ENCODE assay signal across 20 cellular contexts in the genomic region with DNA sequence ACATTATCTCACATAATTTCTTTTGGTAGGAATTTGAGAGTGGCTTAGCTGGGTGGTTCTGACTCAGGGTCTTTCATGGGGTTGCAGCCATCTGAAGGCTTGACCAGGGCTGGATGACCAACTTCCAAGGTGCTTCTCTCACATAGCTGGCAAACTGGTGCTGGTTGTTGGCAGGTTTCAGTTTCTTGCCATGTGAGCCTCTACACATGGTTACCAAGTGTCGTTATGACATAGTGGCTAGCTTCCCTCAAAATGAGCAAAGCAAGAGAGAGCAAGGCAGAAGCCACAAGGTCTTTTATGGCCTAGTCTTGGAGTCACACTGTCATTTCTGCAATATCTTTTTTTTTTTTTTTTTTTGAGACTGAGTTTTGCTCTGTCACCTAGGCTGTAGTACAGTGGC. TPM values are rescaled to one million over a fixed set of nuclear protein-coding genes. Genes with fewer than 3 reads are reported as not detected.
DNase-seq lines count a peak whose midpoint lies in the region; ATAC-seq and TF ChIP-seq lines count a peak whose summit lies in the region.
"Had no signal": no experiment of that assay in that cellular context is flagged by ENCODE, and none has a peak within 500 bp of the region (broad histone marks: within the 10 kb centered on the region; RNA-seq: fewer than 3 reads in every experiment).

No MANE protein-coding gene starts in this region.

- H3K4me3 ChIP-seq in liver (ENCODE audit: low read depth in 1 of 3, low read length in 3 of 3): no peak overlapping the region
- no peak overlapping the region for H3K4me3 ChIP-seq in right lobe of liver
- H3K4me3 ChIP-seq: PC-9, SK-N-MC had no signal

- DNase-seq in right lobe of liver (no peak), MV-4-11 (lab: John Stamatoyannopoulos, UW) (peak; percentile 78), hippocampal formation (lab: John Stamatoyannopoulos, UW) (no peak)
- DNase-seq in stimulated activated CD4-positive, alpha-beta T cell treated with anti-CD3 and anti-CD28 coated beads, Interleukin-4, amount 100 ng/mL, for 4 hours: no peak
- DNase-seq: GDM1, H7, KBM-7, NCI-H1417, NCI-H1694 treated with DMSO at 0.1 percent for 48 hours, NCI-H446 treated with DMSO at 0.1 percent for 48 hours, NCI-H526 treated with DMSO at 0.1 percent for 48 hours, PC-9, RPMI8226, SHP77, SW 1271 had no signal

- 35% methylated on average over 1 of the region's 1 CpG for WGBS in liver
- WGBS in right lobe of liver (ENCODE audit: insufficient coverage, low coverage, low lambda C conversion rate, missing lambda C conversion rate): 17% methylated on average over 1 of the region's 1 CpG

- intact Hi-C loops in right lobe of liver (cut with DNase I): no loop called here

- H3K9me3 ChIP-seq in liver (ENCODE audit: control insufficient read depth in 4 of 4, low read length in 3 of 4) (no peaks in the 10 kb centered on the region), right lobe of liver (no peaks in the 10 kb centered on the region)

- H3K9ac ChIP-seq in liver (ENCODE audit: low read depth in 1 of 2, low read length in 2 of 2): peak overlapping the region in 1 of 2 donors; percentile 44

- no peak for TF ChIP-seq POLR2A in right lobe of liver (IDR thresholded peaks at IDR 0.05)

- TF ChIP-seq RAD21 in liver (IDR thresholded peaks at IDR 0.05): no peak

- H3K4me1 ChIP-seq in liver (ENCODE audit: control insufficient read depth in 4 of 4, insufficient read depth in 4 of 4, low read length in 3 of 4) (peaks cover 5 to 40% (median 27%) of the 10 kb centered on the region in 4 donors), right lobe of liver (peaks cover 0 to 37% (median 13%) of the 10 kb centered on the region in 4 donors)

- peak overlapping the region; percentile 43 to 55 for H3K27ac ChIP-seq in liver (ENCODE audit: low read depth in 1 of 2, low read length in 2 of 2)
- peak overlapping the region in 1 of 3 donors; percentile 31 for H3K27ac ChIP-seq in right lobe of liver
- peak overlapping the region; percentile 74 for H3K27ac ChIP-seq in cingulate gyrus (ENCODE audit: low read depth, low read length)
- H3K27ac ChIP-seq: PC-9, SK-N-MC had no signal

- TF ChIP-seq CTCF in liver (IDR thresholded peaks at IDR 0.05; ENCODE audit: low read depth, low read length, missing input control): no peak
- no peak for TF ChIP-seq CTCF in right lobe of liver (IDR thresholded peaks at IDR 0.05)

- H3K36me3 ChIP-seq in liver (ENCODE audit: control insufficient read depth in 4 of 4, insufficient read depth in 3 of 4, low read depth in 1 of 4, low read length in 3 of 4): no peaks in the 10 kb centered on the region
- H3K36me3 ChIP-seq in right lobe of liver: no peaks in the 10 kb centered on the region

- no peak for ATAC-seq in right lobe of liver
- no peak for ATAC-seq in HG03432 (IDR thresholded peaks at IDR 0.05; ENCODE audit: unreplicated experiment)
- ATAC-seq: HepG2 had no signal

- H3K27me3 ChIP-seq in liver (ENCODE audit: control insufficient read depth in 4 of 4, insufficient read depth in 4 of 4, low read length in 3 of 4) (no peaks in the 10 kb centered on the region), right lobe of liver (no peaks in the 10 kb centered on the region)

TF ChIP-seq in liver, 16 proteins besides CTCF, POLR2A, EP300 and RAD21:
- TF ChIP-seq HNF4G (IDR thresholded peaks at IDR 0.05) (no peak), TAF1 (conservative IDR thresholded peaks at IDR 0.05) (no peak), FOXA2 (IDR thresholded peaks at IDR 0.05) (no peak), GABPA (IDR thresholded peaks at IDR 0.05 in 1 of 2, conservative IDR thresholded peaks at IDR 0.05 in 1 of 2) (no peak), JUND (IDR thresholded peaks at IDR 0.05) (no peak), RXRA (IDR thresholded peaks at IDR 0.05) (no peak), REST (IDR thresholded peaks at IDR 0.05) (no peak), FOXA1 (IDR thresholded peaks at IDR 0.05) (no peak), ZBTB33 (IDR thresholded peaks at IDR 0.05) (no peak), YY1 (IDR thresholded peaks at IDR 0.05) (no peak), HNF4A (conservative IDR thresholded peaks at IDR 0.05) (no peak), EGR1 (IDR thresholded peaks at IDR 0.05; ENCODE audit: low read depth in 2 of 2) (no peak), NR2F2 (IDR thresholded peaks at IDR 0.05) (no peak), SP1 (IDR thresholded peaks at IDR 0.05) (no peak)
- TF ChIP-seq, protein P1, sequence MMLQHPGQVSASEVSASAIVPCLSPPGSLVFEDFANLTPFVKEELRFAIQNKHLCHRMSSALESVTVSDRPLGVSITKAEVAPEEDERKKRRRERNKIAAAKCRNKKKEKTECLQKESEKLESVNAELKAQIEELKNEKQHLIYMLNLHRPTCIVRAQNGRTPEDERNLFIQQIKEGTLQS (IDR thresholded peaks at IDR 0.05): no peak
- TF ChIP-seq, protein P2, sequence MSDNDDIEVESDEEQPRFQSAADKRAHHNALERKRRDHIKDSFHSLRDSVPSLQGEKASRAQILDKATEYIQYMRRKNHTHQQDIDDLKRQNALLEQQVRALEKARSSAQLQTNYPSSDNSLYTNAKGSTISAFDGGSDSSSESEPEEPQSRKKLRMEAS (IDR thresholded peaks at IDR 0.05): no peak

RNA-seq across cellular contexts. Expression of gene TFIP11, which starts 4.2 kb away (rescaled TPM):
- 10 to 100 TPM; 27.8 to 31.7 TPM for total RNA-seq in liver
- polyA plus RNA-seq in liver: 10 to 100 TPM; 14.3 to 21.3 TPM
- 10 to 100 TPM; 17.0 to 24.1 (median 21.6) TPM for total RNA-seq in right lobe of liver

RNA-seq across cellular contexts. Expression of gene SRRD, which starts 32.8 kb away (rescaled TPM):
- total RNA-seq in liver (10 to 100 TPM; 15.1 to 18.6 TPM), right lobe of liver (10 to 100 TPM; 11.4 to 15.2 (median 11.8) TPM)
- polyA plus RNA-seq in liver: 10 to 100 TPM in 1 of 2 donors, 1 to 10 TPM in 1; 8.7 to 12.2 TPM

RNA-seq across cellular contexts. Expression of gene HPS4, which starts 32.9 kb away (rescaled TPM):
- total RNA-seq in liver: 10 to 100 TPM; 13.6 to 26.2 TPM
- polyA plus RNA-seq in liver: 10 to 100 TPM in 1 of 2 donors, 1 to 10 TPM in 1; 5.4 to 11.6 TPM
- 10 to 100 TPM; 10.7 to 13.8 (median 12.6) TPM for total RNA-seq in right lobe of liver
